Comparison of ENCODE assay signal across 14 cellular contexts in the genomic region with DNA sequence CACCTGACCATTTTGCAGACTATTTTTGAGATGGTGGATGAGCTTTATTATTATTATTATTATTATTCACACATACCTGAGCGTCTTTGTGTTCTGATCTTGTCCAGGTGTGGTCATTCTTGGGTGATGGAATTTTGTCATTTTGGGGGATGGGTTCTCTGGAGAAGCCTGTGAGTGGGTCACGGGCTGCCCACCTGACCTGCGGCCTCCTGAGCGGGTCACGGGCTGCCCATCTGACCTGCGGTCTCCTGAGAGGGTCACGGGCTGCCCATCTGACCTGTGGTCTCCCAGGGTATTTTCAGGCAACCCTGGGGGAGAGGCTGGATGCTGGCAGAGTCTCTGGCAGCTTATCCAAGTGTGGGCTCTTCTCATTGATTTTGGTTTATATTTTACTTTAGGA. TPM values are rescaled to one million over a fixed set of nuclear protein-coding genes. Genes with fewer than 3 reads are reported as not detected.
DNase-seq lines count a peak whose midpoint lies in the region; ATAC-seq and TF ChIP-seq lines count a peak whose summit lies in the region.
"Had no signal": no experiment of that assay in that cellular context is flagged by ENCODE, and none has a peak within 500 bp of the region (broad histone marks: within the 10 kb centered on the region; RNA-seq: fewer than 3 reads in every experiment).

No MANE protein-coding gene starts in this region.

- WGBS in esophagus muscularis mucosa: 93% methylated on average over 3 of the region's 7 CpGs

- intact Hi-C loops in activated naive CD4-positive, alpha-beta T cell treated with anti-CD3 and anti-CD28 coated beads for 36 hours (cut with micrococcal nuclease): no loop called here
- intact Hi-C loops in esophagus muscularis mucosa (cut with DNase I): no loop called here
- intact Hi-C loops in vagina (cut with DNase I): no loop called here
- intact Hi-C loops in uterus (cut with DNase I; ENCODE audit: low total_unique reads): no loop called here

- no peak for TF ChIP-seq POLR2A in esophagus muscularis mucosa (IDR thresholded peaks at IDR 0.05; ENCODE audit: low read depth)
- TF ChIP-seq POLR2A in vagina (IDR thresholded peaks at IDR 0.05): no peak
- no peak for TF ChIP-seq POLR2A in uterus (IDR thresholded peaks at IDR 0.05)

- H3K27me3 Mint-ChIP-seq in activated naive CD4-positive, alpha-beta T cell treated with anti-CD3 and anti-CD28 coated beads, Interleukin-2, amount 50 U/mL, for 24 hours: no peaks in the 10 kb centered on the region
- no peaks in the 10 kb centered on the region for H3K27me3 Mint-ChIP-seq in activated naive CD4-positive, alpha-beta T cell treated with anti-CD3 and anti-CD28 coated beads for 36 hours (ENCODE audit: low read depth)
- H3K27me3 Mint-ChIP-seq: CD8-positive, alpha-beta memory T cell had no signal

- TF ChIP-seq EP300 in esophagus muscularis mucosa (IDR thresholded peaks at IDR 0.05): no peak

- H3K27me3 ChIP-seq in esophagus muscularis mucosa (no peaks in the 10 kb centered on the region), vagina (no peaks in the 10 kb centered on the region), uterus (no peaks in the 10 kb centered on the region)

- no peak for DNase-seq in activated naive CD4-positive, alpha-beta T cell treated with anti-CD3 and anti-CD28 coated beads for 36 hours
- DNase-seq in G401 (ENCODE audit: low spot score) (peak; percentile 2), esophagus muscularis mucosa (ENCODE audit: extremely low spot score) (peak; percentile 24), vagina (ENCODE audit: extremely low spot score in 2 of 2) (peak; percentile 29 to 64), uterus (no peak)
- DNase-seq: Caco-2; CD8-positive, alpha-beta memory T cell; DMS53; H9 had no signal

- H3K27ac ChIP-seq in esophagus muscularis mucosa (replicated peaks in 1 of 4) (no peak overlapping the region), vagina (no peak overlapping the region), uterus (no peak overlapping the region)

- no peaks in the 10 kb centered on the region for H3K9me3 Mint-ChIP-seq in activated naive CD4-positive, alpha-beta T cell treated with anti-CD3 and anti-CD28 coated beads, Interleukin-2, amount 50 U/mL, for 24 hours
- no peaks in the 10 kb centered on the region for H3K9me3 Mint-ChIP-seq in activated naive CD4-positive, alpha-beta T cell treated with anti-CD3 and anti-CD28 coated beads for 36 hours
- H3K9me3 Mint-ChIP-seq: CD8-positive, alpha-beta memory T cell had no signal

- in situ Hi-C loops in G401 (cut with HindIII; ENCODE audit: low sequenced_read_pairs): no loop called here

- H3K36me3 ChIP-seq in esophagus muscularis mucosa: peaks cover 0 to 26% (median 0%) of the 10 kb centered on the region in 4 donors
- no peaks in the 10 kb centered on the region for H3K36me3 ChIP-seq in vagina
- no peaks in the 10 kb centered on the region for H3K36me3 ChIP-seq in uterus

- H3K4me3 ChIP-seq in esophagus muscularis mucosa (no peak overlapping the region), vagina (no peak overlapping the region), uterus (no peak overlapping the region)
- H3K4me3 ChIP-seq: GM23338 had no signal

- no peak for ATAC-seq in GM18498 (IDR thresholded peaks at IDR 0.05; ENCODE audit: unreplicated experiment)
- ATAC-seq: GM23338, HepG2 had no signal

- H3K4me1 Mint-ChIP-seq in activated naive CD4-positive, alpha-beta T cell treated with anti-CD3 and anti-CD28 coated beads, Interleukin-2, amount 50 U/mL, for 24 hours: no peaks in the 10 kb centered on the region
- no peaks in the 10 kb centered on the region for H3K4me1 Mint-ChIP-seq in activated naive CD4-positive, alpha-beta T cell treated with anti-CD3 and anti-CD28 coated beads for 36 hours (ENCODE audit: low read depth)
- H3K4me1 Mint-ChIP-seq: CD14-positive monocyte; CD8-positive, alpha-beta memory T cell; GM23338; H9 had no signal

- peaks cover 3% of the 10 kb centered on the region for H3K36me3 Mint-ChIP-seq in activated naive CD4-positive, alpha-beta T cell treated with anti-CD3 and anti-CD28 coated beads, Interleukin-2, amount 50 U/mL, for 24 hours
- no peaks in the 10 kb centered on the region for H3K36me3 Mint-ChIP-seq in activated naive CD4-positive, alpha-beta T cell treated with anti-CD3 and anti-CD28 coated beads for 36 hours (ENCODE audit: low read depth)
- H3K36me3 Mint-ChIP-seq: CD14-positive monocyte had no signal

- no peak for TF ChIP-seq CTCF in esophagus muscularis mucosa (IDR thresholded peaks at IDR 0.05)
- TF ChIP-seq CTCF in vagina (IDR thresholded peaks at IDR 0.05): no peak
- TF ChIP-seq CTCF in uterus (IDR thresholded peaks at IDR 0.05): no peak

- peak overlapping the region; percentile 25 for H3K27ac Mint-ChIP-seq in activated naive CD4-positive, alpha-beta T cell treated with anti-CD3 and anti-CD28 coated beads, Interleukin-2, amount 50 U/mL, for 24 hours
- H3K27ac Mint-ChIP-seq in activated naive CD4-positive, alpha-beta T cell treated with anti-CD3 and anti-CD28 coated beads for 36 hours: no peak overlapping the region
- H3K27ac Mint-ChIP-seq: CD14-positive monocyte, GM23338, H9 had no signal

- H3K4me1 ChIP-seq in esophagus muscularis mucosa: no peaks in the 10 kb centered on the region
- no peaks in the 10 kb centered on the region for H3K4me1 ChIP-seq in vagina
- no peaks in the 10 kb centered on the region for H3K4me1 ChIP-seq in uterus
- H3K4me1 ChIP-seq: Caco-2 had no signal

- CTCF ChIA-PET in activated naive CD4-positive, alpha-beta T cell treated with anti-CD3 and anti-CD28 coated beads for 36 hours (lab: Charles Lee): no interaction called here

- H3K9me3 ChIP-seq in esophagus muscularis mucosa (no peaks in the 10 kb centered on the region), vagina (no peaks in the 10 kb centered on the region), uterus (no peaks in the 10 kb centered on the region)

- no peak overlapping the region for H3K4me3 Mint-ChIP-seq in activated naive CD4-positive, alpha-beta T cell treated with anti-CD3 and anti-CD28 coated beads, Interleukin-2, amount 50 U/mL, for 24 hours
- no peak overlapping the region for H3K4me3 Mint-ChIP-seq in activated naive CD4-positive, alpha-beta T cell treated with anti-CD3 and anti-CD28 coated beads for 36 hours
- H3K4me3 Mint-ChIP-seq: CD14-positive monocyte, GM23338, H9 had no signal

RNA-seq across cellular contexts. Expression of a gene that starts 7.3 kb away (rescaled TPM):
- 1 to 10 TPM; 1.5 to 1.6 TPM for total RNA-seq in activated naive CD4-positive, alpha-beta T cell treated with anti-CD3 and anti-CD28 coated beads for 36 hours
- total RNA-seq in G401 (2014; rRNA removed; shearing (Covaris generic)): 0.10 and 0.18 TPM in 2 replicates
- total RNA-seq in esophagus muscularis mucosa: 1 to 10 TPM in 3 of 4 donors, under 1 TPM in 1; 0.65 to 1.7 (median 1.4) TPM
- 1.5 TPM for total RNA-seq in vagina
- total RNA-seq in uterus: 1 to 10 TPM; 1.8 to 9.5 (median 6.1) TPM

RNA-seq across cellular contexts. Expression of a gene that starts 36.6 kb away (rescaled TPM):
- not detected for total RNA-seq in activated naive CD4-positive, alpha-beta T cell treated with anti-CD3 and anti-CD28 coated beads for 36 hours
- total RNA-seq in G401 (2014; rRNA removed; shearing (Covaris generic)): not detected in 2 replicates
- total RNA-seq in esophagus muscularis mucosa: under 1 TPM in 2 of 4 donors, not detected in 2; 0.34 to 0.71 TPM
- total RNA-seq in vagina: not detected
- under 1 TPM in 1 of 4 donors, not detected in 3; 0.62 TPM for total RNA-seq in uterus
- total RNA-seq: Caco-2; CD8-positive, alpha-beta memory T cell; HepG2 had no signal

Comparison
In these comparisons a context has a peak if more than half of its experiments do, and no peak if none do; other contexts are left out.
1. DNase-seq: peak in G401 (single experiment), esophagus muscularis mucosa (single experiment) and vagina (2 of 2); none in activated naive CD4-positive, alpha-beta T cell treated with anti-CD3 and anti-CD28 coated beads for 36 hours (single experiment) and uterus (0 of 2).